ENCODE assay signal across 15 cellular contexts in the genomic region with DNA sequence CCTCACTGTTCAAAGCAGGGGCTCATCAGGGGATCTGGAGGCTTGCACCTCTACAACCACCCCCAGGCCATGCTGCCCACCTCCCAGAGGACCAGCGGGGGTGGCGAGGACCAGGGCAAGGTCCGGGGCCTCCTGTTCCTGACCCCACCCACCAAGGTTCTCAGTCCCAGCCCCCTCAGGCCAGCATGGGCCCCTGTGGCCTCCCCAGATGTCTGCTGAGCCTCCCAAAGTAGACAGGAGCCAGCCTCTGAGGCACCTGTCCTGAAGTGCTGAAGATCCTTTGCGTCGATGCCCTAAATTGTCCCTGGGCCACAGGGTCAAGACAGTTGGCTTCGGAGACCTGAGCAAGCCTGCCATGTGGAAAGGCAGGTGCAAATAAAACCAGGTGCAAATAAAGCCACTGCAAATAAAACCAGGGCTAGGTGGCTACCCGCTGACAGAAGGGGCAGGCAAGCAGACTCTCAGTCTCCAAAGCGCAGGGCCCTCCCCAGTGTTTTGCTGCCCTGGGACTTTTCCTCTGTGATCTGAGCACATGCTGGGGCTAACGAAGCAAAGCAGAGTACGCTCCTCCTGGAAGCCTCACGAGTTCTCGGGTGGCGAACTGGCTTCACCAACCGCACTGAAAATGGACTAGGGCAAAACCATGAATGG. TPM values are rescaled to one million over a fixed set of nuclear protein-coding genes. Genes with fewer than 3 reads are reported as not detected.
DNase-seq lines count a peak whose midpoint lies in the region; ATAC-seq and TF ChIP-seq lines count a peak whose summit lies in the region.
"Had no signal": no experiment of that assay in that cellular context is flagged by ENCODE, and none has a peak within 500 bp of the region (broad histone marks: within the 10 kb centered on the region; RNA-seq: fewer than 3 reads in every experiment).

No MANE protein-coding gene starts in this region.

- WGBS in body of pancreas, 2 donors = 44 to 48% methylated on average over 4 to 14 of the region's 14 CpGs

- no peak for TF ChIP-seq CTCF in body of pancreas (IDR thresholded peaks at IDR 0.05)

- H3K27me3 ChIP-seq in body of pancreas = no peaks in the 10 kb centered on the region

- peak in 1 of 3 donors; percentile 19 for TF ChIP-seq POLR2A in body of pancreas (IDR thresholded peaks at IDR 0.05)

- H3K36me3 ChIP-seq in body of pancreas (replicated peaks in 1 of 2; ENCODE audit: insufficient read depth in 1 of 2, low read depth in 2 of 2) = peaks cover 10 to 16% of the 10 kb centered on the region in 2 donors

- peaks cover 90% of the 10 kb centered on the region for H3K4me1 ChIP-seq in body of pancreas

- peak overlapping the region; percentile 92 to 96 (median 94) for H3K27ac ChIP-seq in body of pancreas
- H3K27ac ChIP-seq: SK-N-MC had no signal

- DNase-seq in COR-L47 (lab: John Stamatoyannopoulos, UW) (peak; percentile 67), NCI-H146 (lab: John Stamatoyannopoulos, UW) (peak; percentile 65), body of pancreas (peak in 2 of 4 donors; percentile 53 to 55), posterior vena cava (ENCODE audit: low spot score) (peak; percentile 55), activated T-cell treated with anti-CD3 and anti-CD28 coated beads for 4 hours (no peak)
- DNase-seq: H7, IMR-90, NCI-H1694, NCI-H2171 treated with DMSO at 0.1 percent for 48 hours, NCI-H524 treated with DMSO at 0.1 percent for 48 hours, PC-3, T-helper 1 cell had no signal

- intact Hi-C loops in body of pancreas (cut with DNase I) (no loop called here), posterior vena cava (cut with DNase I) (loop anchor here in 1 of 2 donors (5.0 kb wide), 1 partner anchor 38 kb away; no protein-coding TSS in a partner anchor)

- ATAC-seq in body of pancreas (no peak), GM18861 (IDR thresholded peaks at IDR 0.05; ENCODE audit: unreplicated experiment) (no peak)
- no peak for ATAC-seq in activated CD4-positive, CD25-positive, alpha-beta regulatory T cell treated with anti-CD3 and anti-CD28 coated beads, Interleukin-2, amount 50 U/mL, for 24 hours
- ATAC-seq: PC-3 had no signal

- H3K4me3 ChIP-seq in body of pancreas = no peak overlapping the region
- H3K4me3 ChIP-seq: SK-N-MC had no signal

- no peaks in the 10 kb centered on the region for H3K9me3 ChIP-seq in body of pancreas

RNA-seq across cellular contexts. Expression of a gene that starts 22.4 kb away (rescaled TPM):
- total RNA-seq in body of pancreas (10 to 100 TPM; 64.3 to 73.2 TPM), posterior vena cava (10 to 100 TPM; 36.9 to 53.0 TPM)
